ENCODE assay signal across 1 cellular context in genomic region chr2:36597532-36598377, GRCh38.
TF ChIP-seq lines count a peak whose summit lies in the region.

Gene FEZ2, minus strand, starts transcription at chr2:36598168. Its CDS starts 26 bp downstream, at chr2:36598142.

TF ChIP-seq in K562, 482 proteins besides CTCF, POLR2A, EP300 and RAD21 (continued from another document and continues in another):
- no peak for TF ChIP-seq ZNF318 (IDR thresholded peaks at IDR 0.05; ENCODE audit: borderline replicate concordance in 1 of 2, low read depth in 1 of 2)
- no peak for TF ChIP-seq SNRNP70 (optimal IDR thresholded peaks at IDR 0.05; ENCODE audit: low read depth, low read length)
- TF ChIP-seq CGGBP1 (CRISPR knock-in tag; IDR thresholded peaks at IDR 0.05) = no peak
- TF ChIP-seq RB1 (IDR thresholded peaks at IDR 0.05; ENCODE audit: low read depth) = peak; percentile 53; the same call in 1 of the 2 replicates
- TF ChIP-seq ZNF316 (IDR thresholded peaks at IDR 0.05) = no peak
- no peak for TF ChIP-seq JUN (IDR thresholded peaks at IDR 0.05; ENCODE audit: borderline replicate concordance, low read depth, low read length)
- no peak for TF ChIP-seq JUN (CRISPR knock-in tag; IDR thresholded peaks at IDR 0.05; ENCODE audit: borderline replicate concordance)
- peak; percentile 97 for TF ChIP-seq ZKSCAN8 (CRISPR knock-in tag; IDR thresholded peaks at IDR 0.05)
- TF ChIP-seq ATF7 (IDR thresholded peaks at IDR 0.05) = no peak
- peak; percentile 35; the same call in 1 of the 2 replicates for TF ChIP-seq L3MBTL2 (IDR thresholded peaks at IDR 0.05)
- TF ChIP-seq ETV6 (IDR thresholded peaks at IDR 0.05; ENCODE audit: borderline replicate concordance in 1 of 2, low read depth in 2 of 2, low read length in 1 of 2) = no peak
- no peak for TF ChIP-seq ETV6 (CRISPR knock-in tag; IDR thresholded peaks at IDR 0.05; ENCODE audit: borderline replicate concordance)
- TF ChIP-seq ZNF24 (IDR thresholded peaks at IDR 0.05) = no peak
- no peak for TF ChIP-seq ZNF655 (CRISPR knock-in tag; IDR thresholded peaks at IDR 0.05)
- TF ChIP-seq DACH1 (IDR thresholded peaks at IDR 0.05; ENCODE audit: partially characterized antibody) = no peak
- no peak for TF ChIP-seq PURB (CRISPR knock-in tag; IDR thresholded peaks at IDR 0.05; ENCODE audit: low read depth)
- TF ChIP-seq ARNT (IDR thresholded peaks at IDR 0.05) = no peak
- TF ChIP-seq ZBTB5 (IDR thresholded peaks at IDR 0.05) = no peak
- no peak for TF ChIP-seq CHCHD3 (CRISPR knock-in tag; IDR thresholded peaks at IDR 0.05)
- TF ChIP-seq ZNF134 (CRISPR knock-in tag; conservative IDR thresholded peaks at IDR 0.05) = no peak
- no peak for TF ChIP-seq BMI1 (IDR thresholded peaks at IDR 0.05; ENCODE audit: low read length)
- no peak for TF ChIP-seq ZBTB12 (CRISPR knock-in tag; IDR thresholded peaks at IDR 0.05)
- no peak for TF ChIP-seq CUX1 (CRISPR knock-in tag; IDR thresholded peaks at IDR 0.05)
- TF ChIP-seq HNRNPUL1 (IDR thresholded peaks at IDR 0.05; ENCODE audit: low read length) = no peak
- no peak for TF ChIP-seq CBX2 (IDR thresholded peaks at IDR 0.05; ENCODE audit: insufficient read depth, low read length, poor library complexity, severe bottlenecking)
- peak; percentile 78 for TF ChIP-seq MEIS2 (IDR thresholded peaks at IDR 0.05; ENCODE audit: partially characterized antibody)
- TF ChIP-seq ZNF3 (CRISPR knock-in tag; IDR thresholded peaks at IDR 0.05) = no peak
- TF ChIP-seq POLR2AphosphoS5 (IDR thresholded peaks at IDR 0.05; ENCODE audit: control insufficient read depth, insufficient read depth, low read depth, low read length) = peak; percentile 32; the same call in 1 of the 2 replicates
- TF ChIP-seq ZNF740 (CRISPR knock-in tag; IDR thresholded peaks at IDR 0.05) = no peak
- TF ChIP-seq ZNF740 (tag; IDR thresholded peaks at IDR 0.05) = no peak
- no peak for TF ChIP-seq MTF1 (CRISPR knock-in tag; IDR thresholded peaks at IDR 0.05; ENCODE audit: borderline replicate concordance)
- no peak for TF ChIP-seq TSHZ1 (CRISPR knock-in tag; IDR thresholded peaks at IDR 0.05)
